Comparison of ENCODE assay signal across 12 cellular contexts in genomic region chr4:173917255-173917960, GRCh38.
DNase-seq lines count a peak whose midpoint lies in the region; ATAC-seq and TF ChIP-seq lines count a peak whose summit lies in the region.
"Had no signal": no experiment of that assay in that cellular context is flagged by ENCODE, and none has a peak within 500 bp of the region (broad histone marks: within the 10 kb centered on the region; RNA-seq: fewer than 3 reads in every experiment).

No MANE protein-coding gene starts in this region.

- peaks cover 29% of the 10 kb centered on the region for H3K4me1 Mint-ChIP-seq in nephron progenitor cell

- no peaks in the 10 kb centered on the region for H3K9me3 Mint-ChIP-seq in nephron progenitor cell
- H3K9me3 Mint-ChIP-seq: activated T-cell treated with anti-CD3 and anti-CD28 coated beads, Interleukin-2, amount 50 U/mL, for 72 hours had no signal

- H3K4me3 ChIP-seq in fibroblast of villous mesenchyme (ENCODE audit: low read depth, low read length) = no peak overlapping the region
- H3K4me3 ChIP-seq: spleen had no signal

- H3K4me3 Mint-ChIP-seq in nephron progenitor cell = no peak overlapping the region
- H3K4me3 Mint-ChIP-seq: activated T-cell treated with anti-CD3 and anti-CD28 coated beads, Interleukin-2, amount 50 U/mL, for 72 hours had no signal

- ATAC-seq in SK-N-SH treated with all-trans-retinoic acid at 6 μM for 48 hours (peak; percentile 86), GM21423 (IDR thresholded peaks at IDR 0.05; ENCODE audit: unreplicated experiment) (no peak)
- ATAC-seq: activated T-cell treated with anti-CD3 and anti-CD28 coated beads, Interleukin-2, amount 50 U/mL, for 72 hours had no signal

- H3K27ac Mint-ChIP-seq in nephron progenitor cell = peak overlapping the region; percentile 39
- H3K27ac Mint-ChIP-seq: activated T-cell treated with anti-CD3 and anti-CD28 coated beads, Interleukin-2, amount 50 U/mL, for 72 hours had no signal

- H3K36me3 Mint-ChIP-seq in nephron progenitor cell (ENCODE audit: low read depth) = no peaks in the 10 kb centered on the region

- DNase-seq in AG08396 (ENCODE audit: low spot score) = peak; percentile 16
- DNase-seq in fibroblast of villous mesenchyme (ENCODE audit: low read depth) = peak; percentile 55
- DNase-seq in nephron progenitor cell = no peak
- DNase-seq in activated naive CD4-positive, alpha-beta T cell treated with anti-CD3 and anti-CD28 coated beads, Interleukin-2, amount 50 U/mL, for 16 hours = no peak
- DNase-seq in putamen (ENCODE audit: low spot score) = no peak
- no peak for DNase-seq in HK-2 (ENCODE audit: unreplicated experiment)
- DNase-seq: activated T-cell treated with anti-CD3 and anti-CD28 coated beads, Interleukin-2, amount 50 U/mL, for 72 hours; cerebellar nuclear complex; SIG-M5; spleen had no signal

- H3K27me3 Mint-ChIP-seq in nephron progenitor cell (ENCODE audit: low read depth, poor library complexity) = peaks cover 2% of the 10 kb centered on the region

- TF ChIP-seq CTCF in fibroblast of villous mesenchyme (IDR thresholded peaks at IDR 0.05; ENCODE audit: insufficient read depth, low read depth, low read length) (no peak), nephron progenitor cell (IDR thresholded peaks at IDR 0.05) (no peak)

TF ChIP-seq in SK-N-SH treated with all-trans-retinoic acid at 6 μM for 48 hours, 23 proteins besides CTCF, POLR2A, EP300 and RAD21:
- TF ChIP-seq ZFP30 (CRISPR knock-in tag; IDR thresholded peaks at IDR 0.05) (no peak), TCF4 (CRISPR knock-in tag; IDR thresholded peaks at IDR 0.05; ENCODE audit: borderline replicate concordance) (no peak), BACH2 (CRISPR knock-in tag; IDR thresholded peaks at IDR 0.05; ENCODE audit: borderline replicate concordance) (no peak), ZNF70 (CRISPR knock-in tag; IDR thresholded peaks at IDR 0.05) (no peak), ZNF8 (CRISPR knock-in tag; IDR thresholded peaks at IDR 0.05) (no peak), SNAI2 (CRISPR knock-in tag; IDR thresholded peaks at IDR 0.05) (no peak), ARNTL (CRISPR knock-in tag; IDR thresholded peaks at IDR 0.05; ENCODE audit: borderline replicate concordance, low read depth) (no peak), GLIS3 (CRISPR knock-in tag; IDR thresholded peaks at IDR 0.05) (no peak), ZC3H10 (CRISPR knock-in tag; IDR thresholded peaks at IDR 0.05) (no peak), OSR1 (CRISPR knock-in tag; IDR thresholded peaks at IDR 0.05) (no peak), ISL1 (CRISPR knock-in tag; IDR thresholded peaks at IDR 0.05) (no peak)
- TF ChIP-seq, protein P1, sequence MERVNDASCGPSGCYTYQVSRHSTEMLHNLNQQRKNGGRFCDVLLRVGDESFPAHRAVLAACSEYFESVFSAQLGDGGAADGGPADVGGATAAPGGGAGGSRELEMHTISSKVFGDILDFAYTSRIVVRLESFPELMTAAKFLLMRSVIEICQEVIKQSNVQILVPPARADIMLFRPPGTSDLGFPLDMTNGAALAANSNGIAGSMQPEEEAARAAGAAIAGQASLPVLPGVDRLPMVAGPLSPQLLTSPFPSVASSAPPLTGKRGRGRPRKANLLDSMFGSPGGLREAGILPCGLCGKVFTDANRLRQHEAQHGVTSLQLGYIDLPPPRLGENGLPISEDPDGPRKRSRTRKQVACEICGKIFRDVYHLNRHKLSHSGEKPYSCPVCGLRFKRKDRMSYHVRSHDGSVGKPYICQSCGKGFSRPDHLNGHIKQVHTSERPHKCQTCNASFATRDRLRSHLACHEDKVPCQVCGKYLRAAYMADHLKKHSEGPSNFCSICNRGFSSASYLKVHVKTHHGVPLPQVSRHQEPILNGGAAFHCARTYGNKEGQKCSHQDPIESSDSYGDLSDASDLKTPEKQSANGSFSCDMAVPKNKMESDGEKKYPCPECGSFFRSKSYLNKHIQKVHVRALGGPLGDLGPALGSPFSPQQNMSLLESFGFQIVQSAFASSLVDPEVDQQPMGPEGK (CRISPR knock-in tag; IDR thresholded peaks at IDR 0.05; ENCODE audit: borderline replicate concordance) = no peak
- TF ChIP-seq, protein P2, sequence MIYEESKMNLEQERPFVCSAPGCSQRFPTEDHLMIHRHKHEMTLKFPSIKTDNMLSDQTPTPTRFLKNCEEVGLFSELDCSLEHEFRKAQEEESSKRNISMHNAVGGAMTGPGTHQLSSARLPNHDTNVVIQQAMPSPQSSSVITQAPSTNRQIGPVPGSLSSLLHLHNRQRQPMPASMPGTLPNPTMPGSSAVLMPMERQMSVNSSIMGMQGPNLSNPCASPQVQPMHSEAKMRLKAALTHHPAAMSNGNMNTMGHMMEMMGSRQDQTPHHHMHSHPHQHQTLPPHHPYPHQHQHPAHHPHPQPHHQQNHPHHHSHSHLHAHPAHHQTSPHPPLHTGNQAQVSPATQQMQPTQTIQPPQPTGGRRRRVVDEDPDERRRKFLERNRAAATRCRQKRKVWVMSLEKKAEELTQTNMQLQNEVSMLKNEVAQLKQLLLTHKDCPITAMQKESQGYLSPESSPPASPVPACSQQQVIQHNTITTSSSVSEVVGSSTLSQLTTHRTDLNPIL (CRISPR knock-in tag; IDR thresholded peaks at IDR 0.05; ENCODE audit: low read depth) = no peak
- TF ChIP-seq, protein P3, sequence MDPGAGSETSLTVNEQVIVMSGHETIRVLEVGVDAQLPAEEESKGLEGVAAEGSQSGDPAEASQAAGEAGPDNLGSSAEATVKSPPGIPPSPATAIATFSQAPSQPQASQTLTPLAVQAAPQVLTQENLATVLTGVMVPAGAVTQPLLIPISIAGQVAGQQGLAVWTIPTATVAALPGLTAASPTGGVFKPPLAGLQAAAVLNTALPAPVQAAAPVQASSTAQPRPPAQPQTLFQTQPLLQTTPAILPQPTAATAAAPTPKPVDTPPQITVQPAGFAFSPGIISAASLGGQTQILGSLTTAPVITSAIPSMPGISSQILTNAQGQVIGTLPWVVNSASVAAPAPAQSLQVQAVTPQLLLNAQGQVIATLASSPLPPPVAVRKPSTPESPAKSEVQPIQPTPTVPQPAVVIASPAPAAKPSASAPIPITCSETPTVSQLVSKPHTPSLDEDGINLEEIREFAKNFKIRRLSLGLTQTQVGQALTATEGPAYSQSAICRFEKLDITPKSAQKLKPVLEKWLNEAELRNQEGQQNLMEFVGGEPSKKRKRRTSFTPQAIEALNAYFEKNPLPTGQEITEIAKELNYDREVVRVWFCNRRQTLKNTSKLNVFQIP (CRISPR knock-in tag; IDR thresholded peaks at IDR 0.05; ENCODE audit: borderline replicate concordance, low read depth) = no peak

Comparison
In these comparisons a context has a peak if more than half of its experiments do, and no peak if none do; other contexts are left out.
1. DNase-seq: peak in AG08396 (single experiment) and fibroblast of villous mesenchyme (single experiment); none in nephron progenitor cell (single experiment), activated naive CD4-positive, alpha-beta T cell treated with anti-CD3 and anti-CD28 coated beads, Interleukin-2, amount 50 U/mL, for 16 hours (single experiment), putamen (single experiment) and HK-2 (single experiment).